ENCODE assay signal across 1 cellular context in the genomic region with DNA sequence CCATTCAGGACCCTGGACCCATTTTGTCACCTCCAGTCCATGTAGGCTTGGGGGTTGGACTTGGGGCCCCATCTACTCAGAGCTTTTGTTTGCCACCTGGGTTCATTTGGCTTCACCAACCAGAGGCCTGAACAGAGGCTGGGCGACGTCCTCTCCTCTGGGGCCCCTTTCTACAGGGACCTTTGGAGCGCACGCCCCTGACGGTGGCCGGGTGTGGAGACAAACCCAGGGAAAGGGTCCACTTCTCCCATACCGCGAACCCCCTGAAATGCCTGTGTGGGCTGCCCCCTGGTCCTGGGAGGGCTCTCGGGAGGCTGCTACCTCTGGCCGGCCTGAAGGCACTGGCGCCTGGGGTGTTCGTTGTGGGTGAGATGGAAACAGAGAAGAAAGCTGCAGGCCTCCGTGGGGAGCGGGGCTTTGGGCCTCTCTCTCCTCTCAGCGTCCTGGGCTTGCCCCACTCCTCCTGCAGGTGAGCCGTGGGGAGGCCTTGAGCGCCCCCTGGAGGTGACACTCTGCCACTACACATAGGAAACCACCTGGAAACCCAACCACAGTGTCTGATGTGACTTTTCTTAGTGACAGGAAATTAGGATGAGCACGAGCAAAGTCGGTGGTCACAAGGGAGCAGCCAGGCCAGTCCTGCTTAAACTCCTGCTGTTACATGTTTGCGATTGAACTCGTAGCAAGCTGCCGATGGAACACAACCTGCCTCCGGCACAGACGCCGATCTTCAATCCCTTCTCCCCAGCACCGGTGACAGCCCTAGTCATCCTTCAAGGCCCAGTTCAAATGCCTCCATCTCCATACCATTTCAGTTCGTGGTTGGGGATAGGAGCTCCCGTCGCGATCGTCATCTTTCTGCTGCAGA.
A peak's percentile ranks its signal among the peaks of the same experiment; 100 is the strongest.
TF ChIP-seq lines count a peak whose summit lies in the region.

No MANE protein-coding gene starts in this region.

TF ChIP-seq in HepG2, 621 proteins besides CTCF, POLR2A, EP300 and RAD21 (continued from another document and continues in another):
- TF ChIP-seq, protein P1, sequence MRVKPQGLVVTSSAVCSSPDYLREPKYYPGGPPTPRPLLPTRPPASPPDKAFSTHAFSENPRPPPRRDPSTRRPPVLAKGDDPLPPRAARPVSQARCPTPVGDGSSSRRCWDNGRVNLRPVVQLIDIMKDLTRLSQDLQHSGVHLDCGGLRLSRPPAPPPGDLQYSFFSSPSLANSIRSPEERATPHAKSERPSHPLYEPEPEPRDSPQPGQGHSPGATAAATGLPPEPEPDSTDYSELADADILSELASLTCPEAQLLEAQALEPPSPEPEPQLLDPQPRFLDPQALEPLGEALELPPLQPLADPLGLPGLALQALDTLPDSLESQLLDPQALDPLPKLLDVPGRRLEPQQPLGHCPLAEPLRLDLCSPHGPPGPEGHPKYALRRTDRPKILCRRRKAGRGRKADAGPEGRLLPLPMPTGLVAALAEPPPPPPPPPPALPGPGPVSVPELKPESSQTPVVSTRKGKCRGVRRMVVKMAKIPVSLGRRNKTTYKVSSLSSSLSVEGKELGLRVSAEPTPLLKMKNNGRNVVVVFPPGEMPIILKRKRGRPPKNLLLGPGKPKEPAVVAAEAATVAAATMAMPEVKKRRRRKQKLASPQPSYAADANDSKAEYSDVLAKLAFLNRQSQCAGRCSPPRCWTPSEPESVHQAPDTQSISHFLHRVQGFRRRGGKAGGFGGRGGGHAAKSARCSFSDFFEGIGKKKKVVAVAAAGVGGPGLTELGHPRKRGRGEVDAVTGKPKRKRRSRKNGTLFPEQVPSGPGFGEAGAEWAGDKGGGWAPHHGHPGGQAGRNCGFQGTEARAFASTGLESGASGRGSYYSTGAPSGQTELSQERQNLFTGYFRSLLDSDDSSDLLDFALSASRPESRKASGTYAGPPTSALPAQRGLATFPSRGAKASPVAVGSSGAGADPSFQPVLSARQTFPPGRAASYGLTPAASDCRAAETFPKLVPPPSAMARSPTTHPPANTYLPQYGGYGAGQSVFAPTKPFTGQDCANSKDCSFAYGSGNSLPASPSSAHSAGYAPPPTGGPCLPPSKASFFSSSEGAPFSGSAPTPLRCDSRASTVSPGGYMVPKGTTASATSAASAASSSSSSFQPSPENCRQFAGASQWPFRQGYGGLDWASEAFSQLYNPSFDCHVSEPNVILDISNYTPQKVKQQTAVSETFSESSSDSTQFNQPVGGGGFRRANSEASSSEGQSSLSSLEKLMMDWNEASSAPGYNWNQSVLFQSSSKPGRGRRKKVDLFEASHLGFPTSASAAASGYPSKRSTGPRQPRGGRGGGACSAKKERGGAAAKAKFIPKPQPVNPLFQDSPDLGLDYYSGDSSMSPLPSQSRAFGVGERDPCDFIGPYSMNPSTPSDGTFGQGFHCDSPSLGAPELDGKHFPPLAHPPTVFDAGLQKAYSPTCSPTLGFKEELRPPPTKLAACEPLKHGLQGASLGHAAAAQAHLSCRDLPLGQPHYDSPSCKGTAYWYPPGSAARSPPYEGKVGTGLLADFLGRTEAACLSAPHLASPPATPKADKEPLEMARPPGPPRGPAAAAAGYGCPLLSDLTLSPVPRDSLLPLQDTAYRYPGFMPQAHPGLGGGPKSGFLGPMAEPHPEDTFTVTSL (CRISPR knock-in tag; IDR thresholded peaks at IDR 0.05; ENCODE audit: borderline replicate concordance) = peak; percentile 25; the same call in 1 of the 2 replicates
- TF ChIP-seq SMAD3 (CRISPR knock-in tag; IDR thresholded peaks at IDR 0.05) (0 out of 2 replicates have a peak, but pooled peaks have one; percentile 23), ZSCAN31 (CRISPR knock-in tag; IDR thresholded peaks at IDR 0.05; ENCODE audit: low read depth) (peak; percentile 48; the same call in 1 of the 2 replicates), FLYWCH1 (CRISPR knock-in tag; IDR thresholded peaks at IDR 0.05) (no peak), NFYB (CRISPR knock-in tag; IDR thresholded peaks at IDR 0.05) (no peak), ZNF891 (CRISPR knock-in tag; IDR thresholded peaks at IDR 0.05) (peak; percentile 72; the same call in 1 of the 2 replicates), ZNF703 (CRISPR knock-in tag; IDR thresholded peaks at IDR 0.05; ENCODE audit: borderline replicate concordance) (no peak), PITX1 (CRISPR knock-in tag; IDR thresholded peaks at IDR 0.05) (peak; percentile 55), ZNF143 (CRISPR knock-in tag; IDR thresholded peaks at IDR 0.05) (no peak; the same call in 1 of the 2 replicates), SOX5 (CRISPR knock-in tag; IDR thresholded peaks at IDR 0.05; ENCODE audit: borderline replicate concordance) (no peak), BORCS8-MEF2B (CRISPR knock-in tag; IDR thresholded peaks at IDR 0.05) (peak; percentile 72; the same call in 1 of the 2 replicates), ZFX (CRISPR knock-in tag; IDR thresholded peaks at IDR 0.05; ENCODE audit: low read depth) (peak; percentile 49; the same call in 1 of the 2 replicates), ZNF10 (CRISPR knock-in tag; IDR thresholded peaks at IDR 0.05; ENCODE audit: borderline replicate concordance, low read depth) (no peak), KLF13 (CRISPR knock-in tag; IDR thresholded peaks at IDR 0.05) (0 out of 2 replicates have a peak, but pooled peaks have one; percentile 25), ZNF441 (CRISPR knock-in tag; IDR thresholded peaks at IDR 0.05; ENCODE audit: borderline replicate concordance) (no peak), RCOR2 (CRISPR knock-in tag; IDR thresholded peaks at IDR 0.05) (no peak), ZFY (CRISPR knock-in tag; IDR thresholded peaks at IDR 0.05) (peak; percentile 41; the same call in 1 of the 2 replicates), SNRNP70 (IDR thresholded peaks at IDR 0.05; ENCODE audit: low read depth, low read length) (no peak), NR2C2 (CRISPR knock-in tag; IDR thresholded peaks at IDR 0.05; ENCODE audit: borderline replicate concordance) (0 out of 2 replicates have a peak, but pooled peaks have one; percentile 32), XRCC5 (optimal IDR thresholded peaks at IDR 0.05; ENCODE audit: low read length) (peak; percentile 92), ZNF781 (CRISPR knock-in tag; IDR thresholded peaks at IDR 0.05; ENCODE audit: borderline replicate concordance, not compliant biosample characterization) (no peak), RXRA (CRISPR knock-in tag; IDR thresholded peaks at IDR 0.05) (no peak), ZNF83 (CRISPR knock-in tag; IDR thresholded peaks at IDR 0.05; ENCODE audit: borderline replicate concordance) (no peak), ZNF543 (CRISPR knock-in tag; IDR thresholded peaks at IDR 0.05) (no peak), KDM5B (CRISPR knock-in tag; IDR thresholded peaks at IDR 0.05; ENCODE audit: borderline replicate concordance) (peak; percentile 81; the same call in 1 of the 2 replicates), ZNF616 (CRISPR knock-in tag; IDR thresholded peaks at IDR 0.05; ENCODE audit: low read depth) (no peak), SP2 (CRISPR knock-in tag; IDR thresholded peaks at IDR 0.05) (peak; percentile 53; the same call in 1 of the 2 replicates), ZNF552 (CRISPR knock-in tag; IDR thresholded peaks at IDR 0.05; ENCODE audit: borderline replicate concordance) (no peak), ZBTB38 (CRISPR knock-in tag; IDR thresholded peaks at IDR 0.05) (peak; percentile 64; the same call in 1 of the 2 replicates), ZMYM2 (CRISPR knock-in tag; IDR thresholded peaks at IDR 0.05) (peak; percentile 38; the same call in 1 of the 2 replicates), POLR2AphosphoS5 (IDR thresholded peaks at IDR 0.05; ENCODE audit: low read depth, low read length) (no peak), BRCA1 (CRISPR knock-in tag; IDR thresholded peaks at IDR 0.05) (no peak; the same call in 1 of the 2 replicates), ZNF230 (CRISPR knock-in tag; IDR thresholded peaks at IDR 0.05) (0 out of 2 replicates have a peak, but pooled peaks have one; percentile 23), ZNF446 (CRISPR knock-in tag; IDR thresholded peaks at IDR 0.05) (no peak), ZNF343 (CRISPR knock-in tag; IDR thresholded peaks at IDR 0.05) (no peak), PHB2 (IDR thresholded peaks at IDR 0.05; ENCODE audit: partially characterized antibody) (no peak), ZFP82 (CRISPR knock-in tag; IDR thresholded peaks at IDR 0.05; ENCODE audit: borderline replicate concordance) (no peak)
- TF ChIP-seq, protein P2, sequence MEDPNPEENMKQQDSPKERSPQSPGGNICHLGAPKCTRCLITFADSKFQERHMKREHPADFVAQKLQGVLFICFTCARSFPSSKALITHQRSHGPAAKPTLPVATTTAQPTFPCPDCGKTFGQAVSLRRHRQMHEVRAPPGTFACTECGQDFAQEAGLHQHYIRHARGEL (CRISPR knock-in tag; IDR thresholded peaks at IDR 0.05) = 0 out of 2 replicates have a peak, but pooled peaks have one; percentile 63
- TF ChIP-seq, protein P3, sequence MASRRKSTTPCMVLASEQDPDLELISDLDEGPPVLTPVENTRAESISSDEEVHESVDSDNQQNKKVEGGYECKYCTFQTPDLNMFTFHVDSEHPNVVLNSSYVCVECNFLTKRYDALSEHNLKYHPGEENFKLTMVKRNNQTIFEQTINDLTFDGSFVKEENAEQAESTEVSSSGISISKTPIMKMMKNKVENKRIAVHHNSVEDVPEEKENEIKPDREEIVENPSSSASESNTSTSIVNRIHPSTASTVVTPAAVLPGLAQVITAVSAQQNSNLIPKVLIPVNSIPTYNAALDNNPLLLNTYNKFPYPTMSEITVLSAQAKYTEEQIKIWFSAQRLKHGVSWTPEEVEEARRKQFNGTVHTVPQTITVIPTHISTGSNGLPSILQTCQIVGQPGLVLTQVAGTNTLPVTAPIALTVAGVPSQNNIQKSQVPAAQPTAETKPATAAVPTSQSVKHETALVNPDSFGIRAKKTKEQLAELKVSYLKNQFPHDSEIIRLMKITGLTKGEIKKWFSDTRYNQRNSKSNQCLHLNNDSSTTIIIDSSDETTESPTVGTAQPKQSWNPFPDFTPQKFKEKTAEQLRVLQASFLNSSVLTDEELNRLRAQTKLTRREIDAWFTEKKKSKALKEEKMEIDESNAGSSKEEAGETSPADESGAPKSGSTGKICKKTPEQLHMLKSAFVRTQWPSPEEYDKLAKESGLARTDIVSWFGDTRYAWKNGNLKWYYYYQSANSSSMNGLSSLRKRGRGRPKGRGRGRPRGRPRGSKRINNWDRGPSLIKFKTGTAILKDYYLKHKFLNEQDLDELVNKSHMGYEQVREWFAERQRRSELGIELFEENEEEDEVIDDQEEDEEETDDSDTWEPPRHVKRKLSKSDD (CRISPR knock-in tag; IDR thresholded peaks at IDR 0.05; ENCODE audit: low read depth) = no peak
- TF ChIP-seq, protein P4, sequence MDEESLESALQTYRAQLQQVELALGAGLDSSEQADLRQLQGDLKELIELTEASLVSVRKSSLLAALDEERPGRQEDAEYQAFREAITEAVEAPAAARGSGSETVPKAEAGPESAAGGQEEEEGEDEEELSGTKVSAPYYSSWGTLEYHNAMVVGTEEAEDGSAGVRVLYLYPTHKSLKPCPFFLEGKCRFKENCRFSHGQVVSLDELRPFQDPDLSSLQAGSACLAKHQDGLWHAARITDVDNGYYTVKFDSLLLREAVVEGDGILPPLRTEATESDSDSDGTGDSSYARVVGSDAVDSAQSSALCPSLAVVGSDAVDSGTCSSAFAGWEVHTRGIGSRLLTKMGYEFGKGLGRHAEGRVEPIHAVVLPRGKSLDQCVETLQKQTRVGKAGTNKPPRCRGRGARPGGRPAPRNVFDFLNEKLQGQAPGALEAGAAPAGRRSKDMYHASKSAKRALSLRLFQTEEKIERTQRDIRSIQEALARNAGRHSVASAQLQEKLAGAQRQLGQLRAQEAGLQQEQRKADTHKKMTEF (CRISPR knock-in tag; IDR thresholded peaks at IDR 0.05) = peak; percentile 23; the same call in 1 of the 2 replicates
- TF ChIP-seq, protein P5, sequence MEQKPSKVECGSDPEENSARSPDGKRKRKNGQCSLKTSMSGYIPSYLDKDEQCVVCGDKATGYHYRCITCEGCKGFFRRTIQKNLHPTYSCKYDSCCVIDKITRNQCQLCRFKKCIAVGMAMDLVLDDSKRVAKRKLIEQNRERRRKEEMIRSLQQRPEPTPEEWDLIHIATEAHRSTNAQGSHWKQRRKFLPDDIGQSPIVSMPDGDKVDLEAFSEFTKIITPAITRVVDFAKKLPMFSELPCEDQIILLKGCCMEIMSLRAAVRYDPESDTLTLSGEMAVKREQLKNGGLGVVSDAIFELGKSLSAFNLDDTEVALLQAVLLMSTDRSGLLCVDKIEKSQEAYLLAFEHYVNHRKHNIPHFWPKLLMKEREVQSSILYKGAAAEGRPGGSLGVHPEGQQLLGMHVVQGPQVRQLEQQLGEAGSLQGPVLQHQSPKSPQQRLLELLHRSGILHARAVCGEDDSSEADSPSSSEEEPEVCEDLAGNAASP (CRISPR knock-in tag; IDR thresholded peaks at IDR 0.05; ENCODE audit: borderline replicate concordance) = 0 out of 2 replicates have a peak, but pooled peaks have one; percentile 26
- TF ChIP-seq, protein P6, sequence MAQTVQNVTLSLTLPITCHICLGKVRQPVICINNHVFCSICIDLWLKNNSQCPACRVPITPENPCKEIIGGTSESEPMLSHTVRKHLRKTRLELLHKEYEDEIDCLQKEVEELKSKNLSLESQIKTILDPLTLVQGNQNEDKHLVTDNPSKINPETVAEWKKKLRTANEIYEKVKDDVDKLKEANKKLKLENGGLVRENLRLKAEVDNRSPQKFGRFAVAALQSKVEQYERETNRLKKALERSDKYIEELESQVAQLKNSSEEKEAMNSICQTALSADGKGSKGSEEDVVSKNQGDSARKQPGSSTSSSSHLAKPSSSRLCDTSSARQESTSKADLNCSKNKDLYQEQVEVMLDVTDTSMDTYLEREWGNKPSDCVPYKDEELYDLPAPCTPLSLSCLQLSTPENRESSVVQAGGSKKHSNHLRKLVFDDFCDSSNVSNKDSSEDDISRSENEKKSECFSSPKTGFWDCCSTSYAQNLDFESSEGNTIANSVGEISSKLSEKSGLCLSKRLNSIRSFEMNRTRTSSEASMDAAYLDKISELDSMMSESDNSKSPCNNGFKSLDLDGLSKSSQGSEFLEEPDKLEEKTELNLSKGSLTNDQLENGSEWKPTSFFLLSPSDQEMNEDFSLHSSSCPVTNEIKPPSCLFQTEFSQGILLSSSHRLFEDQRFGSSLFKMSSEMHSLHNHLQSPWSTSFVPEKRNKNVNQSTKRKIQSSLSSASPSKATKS (CRISPR knock-in tag; IDR thresholded peaks at IDR 0.05) = no peak
- TF ChIP-seq, protein P7, sequence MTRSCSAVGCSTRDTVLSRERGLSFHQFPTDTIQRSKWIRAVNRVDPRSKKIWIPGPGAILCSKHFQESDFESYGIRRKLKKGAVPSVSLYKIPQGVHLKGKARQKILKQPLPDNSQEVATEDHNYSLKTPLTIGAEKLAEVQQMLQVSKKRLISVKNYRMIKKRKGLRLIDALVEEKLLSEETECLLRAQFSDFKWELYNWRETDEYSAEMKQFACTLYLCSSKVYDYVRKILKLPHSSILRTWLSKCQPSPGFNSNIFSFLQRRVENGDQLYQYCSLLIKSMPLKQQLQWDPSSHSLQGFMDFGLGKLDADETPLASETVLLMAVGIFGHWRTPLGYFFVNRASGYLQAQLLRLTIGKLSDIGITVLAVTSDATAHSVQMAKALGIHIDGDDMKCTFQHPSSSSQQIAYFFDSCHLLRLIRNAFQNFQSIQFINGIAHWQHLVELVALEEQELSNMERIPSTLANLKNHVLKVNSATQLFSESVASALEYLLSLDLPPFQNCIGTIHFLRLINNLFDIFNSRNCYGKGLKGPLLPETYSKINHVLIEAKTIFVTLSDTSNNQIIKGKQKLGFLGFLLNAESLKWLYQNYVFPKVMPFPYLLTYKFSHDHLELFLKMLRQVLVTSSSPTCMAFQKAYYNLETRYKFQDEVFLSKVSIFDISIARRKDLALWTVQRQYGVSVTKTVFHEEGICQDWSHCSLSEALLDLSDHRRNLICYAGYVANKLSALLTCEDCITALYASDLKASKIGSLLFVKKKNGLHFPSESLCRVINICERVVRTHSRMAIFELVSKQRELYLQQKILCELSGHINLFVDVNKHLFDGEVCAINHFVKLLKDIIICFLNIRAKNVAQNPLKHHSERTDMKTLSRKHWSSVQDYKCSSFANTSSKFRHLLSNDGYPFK (CRISPR knock-in tag; IDR thresholded peaks at IDR 0.05; ENCODE audit: borderline replicate concordance) = peak; percentile 29; the same call in 1 of the 2 replicates
